ENCODE assay signal across 31 cellular contexts in the genomic region with DNA sequence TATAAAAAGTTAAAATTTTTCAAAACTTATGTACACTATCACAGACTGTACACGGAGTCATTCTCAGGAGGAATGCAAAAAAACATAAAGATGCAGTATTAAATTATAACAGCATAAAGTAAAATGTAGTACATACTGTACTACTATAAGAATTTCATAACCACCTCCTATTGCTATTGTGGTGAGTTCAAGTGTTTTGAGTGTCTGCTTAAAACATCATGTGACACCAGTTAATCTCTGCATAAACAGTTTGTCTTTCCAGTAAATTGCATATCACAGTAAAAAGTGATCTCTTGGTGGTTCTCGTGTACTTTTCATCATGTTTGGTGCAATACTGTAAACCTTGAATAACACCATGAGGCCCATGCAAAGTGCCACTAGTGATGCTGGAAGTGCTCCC.
"Had no signal": no experiment of that assay in that cellular context is flagged by ENCODE, and none has a peak within 500 bp of the region (broad histone marks: within the 10 kb centered on the region; RNA-seq: fewer than 3 reads in every experiment).

No MANE protein-coding gene starts in this region.

- ATAC-seq: gastrocnemius medialis; left colon; mucosa of descending colon; natural killer cell treated with Interleukin-12 subunit alpha and Interleukin-12 subunit beta and Interleukin-15 and Interleukin-18, amount 100 ng/mL, for 72 hours; right cardiac atrium; stimulated activated naive CD8-positive, alpha-beta T cell treated with anti-CD3 and anti-CD28 coated beads, Interleukin-15, Interleukin-2, amounts not matched to agents 100 U/mL and 50 U/mL, for 24 hours; WTC11 had no signal

- H3K4me3 ChIP-seq: breast epithelium, colonic mucosa, esophagus squamous epithelium, gastrocnemius medialis, mucosa of descending colon, testis, transverse colon, uterus had no signal

- H3K4me1 ChIP-seq: breast epithelium, colonic mucosa, esophagus squamous epithelium, gastrocnemius medialis, testis, transverse colon, uterus had no signal

- H3K4me3 Mint-ChIP-seq: activated CD4-positive, alpha-beta memory T cell treated with anti-CD3 and anti-CD28 coated beads, Interleukin-2, amount 10 ng/mL, durations not matched to agents 7 days and 5 days; activated CD4-positive, alpha-beta T cell treated with anti-CD3 and anti-CD28 coated beads, Interleukin-2, amount 10 ng/mL, durations not matched to agents 7 days and 5 days; activated naive CD4-positive, alpha-beta T cell treated with anti-CD3 and anti-CD28 coated beads, Interleukin-2, amount 10 ng/mL, durations not matched to agents 7 days and 5 days; activated T-cell treated with anti-CD3 and anti-CD28 coated beads, Interleukin-2, amount 50 U/mL, for 24 hours; central memory CD8-positive, alpha-beta T cell; natural killer cell treated with Interleukin-12 subunit alpha and Interleukin-12 subunit beta and Interleukin-15 and Interleukin-18, amount 100 ng/mL, for 72 hours; T-helper 1 cell treated with Interleukin-12 subunit alpha and Interleukin-12 subunit beta and Interleukin-4 antibody, amounts not matched to agents 30 μg/mL and 1 μg/mL, for 36 hours; WTC11 had no signal

- H3K27me3 ChIP-seq: breast epithelium, colonic mucosa, esophagus squamous epithelium, gastrocnemius medialis, testis, transverse colon, uterus had no signal

- DNase-seq: activated CD4-positive, alpha-beta memory T cell treated with anti-CD3 and anti-CD28 coated beads, Interleukin-2, amount 10 ng/mL, durations not matched to agents 7 days and 5 days; activated CD4-positive, alpha-beta T cell treated with anti-CD3 and anti-CD28 coated beads for 1 hour; activated CD4-positive, alpha-beta T cell treated with anti-CD3 and anti-CD28 coated beads, Interleukin-2, amount 10 ng/mL, durations not matched to agents 7 days and 5 days; activated CD8-positive, alpha-beta memory T cell treated with anti-CD3 and anti-CD28 coated beads, Interleukin-2, amount 50 U/mL, for 48 hours; activated gamma-delta T cell; activated naive CD4-positive, alpha-beta T cell treated with anti-CD3 and anti-CD28 coated beads, Interleukin-2, amount 10 ng/mL, durations not matched to agents 7 days and 5 days; activated T-cell treated with anti-CD3 and anti-CD28 coated beads, Interleukin-2, amount 50 U/mL, for 24 hours; colonic mucosa; effector CD8-positive, alpha-beta T cell; esophagus squamous epithelium; gastrocnemius medialis; glutamatergic neuron; kidney; left colon; mesendoderm; mucosa of descending colon; posterior cingulate gyrus; right cardiac atrium; stimulated activated CD4-positive, alpha-beta T cell treated with anti-CD3 and anti-CD28 coated beads, Interleukin-4, amount 100 ng/mL, for 1 hour; stimulated activated naive CD8-positive, alpha-beta T cell treated with anti-CD3 and anti-CD28 coated beads, Interleukin-15, Interleukin-2, amounts not matched to agents 100 U/mL and 50 U/mL, for 24 hours; T1000; testis; transverse colon; uterus had no signal

- H3K9me3 ChIP-seq: colonic mucosa, gastrocnemius medialis, mucosa of descending colon, testis, uterus had no signal

- H3K4me1 Mint-ChIP-seq: activated CD4-positive, alpha-beta memory T cell treated with anti-CD3 and anti-CD28 coated beads, Interleukin-2, amount 10 ng/mL, durations not matched to agents 7 days and 5 days; activated CD4-positive, alpha-beta T cell treated with anti-CD3 and anti-CD28 coated beads, Interleukin-2, amount 10 ng/mL, durations not matched to agents 7 days and 5 days; activated naive CD4-positive, alpha-beta T cell treated with anti-CD3 and anti-CD28 coated beads, Interleukin-2, amount 10 ng/mL, durations not matched to agents 7 days and 5 days; central memory CD8-positive, alpha-beta T cell; WTC11 had no signal

- H3K27me3 Mint-ChIP-seq: activated CD4-positive, alpha-beta memory T cell treated with anti-CD3 and anti-CD28 coated beads, Interleukin-2, amount 10 ng/mL, durations not matched to agents 7 days and 5 days; activated CD4-positive, alpha-beta T cell treated with anti-CD3 and anti-CD28 coated beads, Interleukin-2, amount 10 ng/mL, durations not matched to agents 7 days and 5 days; activated naive CD4-positive, alpha-beta T cell treated with anti-CD3 and anti-CD28 coated beads, Interleukin-2, amount 10 ng/mL, durations not matched to agents 7 days and 5 days; activated T-cell treated with anti-CD3 and anti-CD28 coated beads, Interleukin-2, amount 50 U/mL, for 24 hours; central memory CD8-positive, alpha-beta T cell; natural killer cell treated with Interleukin-12 subunit alpha and Interleukin-12 subunit beta and Interleukin-15 and Interleukin-18, amount 100 ng/mL, for 72 hours had no signal

- H3K9me3 Mint-ChIP-seq: central memory CD8-positive, alpha-beta T cell; natural killer cell treated with Interleukin-12 subunit alpha and Interleukin-12 subunit beta and Interleukin-15 and Interleukin-18, amount 100 ng/mL, for 72 hours had no signal

- FAIRE-seq: endometrium had no signal

- H3K36me3 ChIP-seq: breast epithelium, colonic mucosa, uterus had no signal

- H3K27ac Mint-ChIP-seq: activated CD4-positive, alpha-beta memory T cell treated with anti-CD3 and anti-CD28 coated beads, Interleukin-2, amount 10 ng/mL, durations not matched to agents 7 days and 5 days; activated CD4-positive, alpha-beta T cell treated with anti-CD3 and anti-CD28 coated beads, Interleukin-2, amount 10 ng/mL, durations not matched to agents 7 days and 5 days; activated naive CD4-positive, alpha-beta T cell treated with anti-CD3 and anti-CD28 coated beads, Interleukin-2, amount 10 ng/mL, durations not matched to agents 7 days and 5 days; activated T-cell treated with anti-CD3 and anti-CD28 coated beads, Interleukin-2, amount 50 U/mL, for 24 hours; natural killer cell treated with Interleukin-12 subunit alpha and Interleukin-12 subunit beta and Interleukin-15 and Interleukin-18, amount 100 ng/mL, for 72 hours; T-helper 1 cell treated with Interleukin-12 subunit alpha and Interleukin-12 subunit beta and Interleukin-4 antibody, amounts not matched to agents 30 μg/mL and 1 μg/mL, for 36 hours; WTC11 had no signal

- H3K27ac ChIP-seq: breast epithelium, colonic mucosa, epithelial cell of prostate, esophagus squamous epithelium, gastrocnemius medialis, testis, transverse colon, uterus had no signal

- H3K36me3 Mint-ChIP-seq: WTC11 had no signal
